ENCODE assay signal across 31 cellular contexts in the genomic region with DNA sequence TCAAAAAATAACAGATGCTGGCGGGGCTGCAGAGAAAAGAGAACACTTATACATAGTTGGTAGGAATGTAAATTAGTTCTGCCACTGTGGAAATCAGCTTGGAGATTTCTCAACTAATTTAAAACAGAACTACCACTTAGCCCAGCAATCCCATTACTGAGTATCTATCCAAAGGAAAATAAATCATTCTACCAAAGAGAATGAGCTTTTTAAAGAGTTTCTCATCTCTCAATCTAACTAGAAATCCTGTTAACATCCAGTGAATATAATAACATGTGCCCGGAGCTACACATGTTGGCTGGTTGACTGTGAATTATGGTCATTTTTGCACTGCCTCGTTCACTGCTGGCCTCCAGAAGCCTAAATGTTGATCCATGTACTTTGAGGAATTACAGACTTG. TPM values are rescaled to one million over a fixed set of nuclear protein-coding genes. Genes with fewer than 3 reads are reported as not detected.
"Had no signal": no experiment of that assay in that cellular context is flagged by ENCODE, and none has a peak within 500 bp of the region (broad histone marks: within the 10 kb centered on the region; RNA-seq: fewer than 3 reads in every experiment).

No MANE protein-coding gene starts in this region.

- H3K4me3 ChIP-seq: SJCRH30 had no signal

- H3K27ac ChIP-seq: KMS-11, SJCRH30, WERI-Rb-1 had no signal

- H3K36me3 ChIP-seq: SJCRH30, WERI-Rb-1 had no signal

- ATAC-seq: activated CD8-positive, alpha-beta memory T cell treated with anti-CD3 and anti-CD28 coated beads, Interleukin-2, amount 10 ng/mL, durations not matched to agents 7 days and 5 days; activated naive CD8-positive, alpha-beta T cell treated with anti-CD3 and anti-CD28 coated beads, Interleukin-2, amount 50 U/mL, for 24 hours; Panc1 had no signal

- H3K4me2 ChIP-seq: KMS-11 had no signal

- H3K9me3 ChIP-seq: SJCRH30 had no signal

- H3K9ac ChIP-seq: KMS-11 had no signal

- H3K27me3 ChIP-seq: SJCRH30 had no signal

- DNase-seq: activated CD4-positive, alpha-beta memory T cell treated with anti-CD3 and anti-CD28 coated beads, Interleukin-2, amount 10 ng/mL, durations not matched to agents 7 days and 5 days; activated CD4-positive, alpha-beta T cell treated with anti-CD3 and anti-CD28 coated beads for 1 hour; activated CD4-positive, alpha-beta T cell treated with anti-CD3 and anti-CD28 coated beads for 48 hours; activated CD4-positive, CD25-positive, alpha-beta regulatory T cell; activated CD8-positive, alpha-beta memory T cell treated with anti-CD3 and anti-CD28 coated beads for 24 hours; activated CD8-positive, alpha-beta memory T cell treated with anti-CD3 and anti-CD28 coated beads, Interleukin-2, amount 10 ng/mL, durations not matched to agents 7 days and 5 days; activated CD8-positive, alpha-beta memory T cell treated with anti-CD3 and anti-CD28 coated beads, Interleukin-2, amount 50 U/mL, for 48 hours; activated effector memory CD4-positive, alpha-beta T cell treated with Interleukin-2 at 50 U/mL for 16 hours; activated naive CD4-positive, alpha-beta T cell treated with anti-CD3 and anti-CD28 coated beads, Interleukin-2, amount 10 ng/mL, durations not matched to agents 7 days and 5 days; activated naive CD8-positive, alpha-beta T cell treated with anti-CD3 and anti-CD28 coated beads, Interleukin-2, amount 50 U/mL, for 24 hours; activated T-cell treated with anti-CD3 and anti-CD28 coated beads, Interleukin-2, amount 50 U/mL, for 48 hours; anterior cingulate cortex; caudate nucleus; MM.1S; MV-4-11; NCI-H1092; NCI-H1436 treated with DMSO at 0.1 percent for 48 hours; NCI-H1694 treated with DMSO at 0.1 percent for 48 hours; NCI-H2029; NCI-H345; NCI-H524 treated with DMSO at 0.1 percent for 48 hours; SHP77; SJCRH30; T1000; WERI-Rb-1 had no signal

- H3K4me1 ChIP-seq: SJCRH30 had no signal

RNA-seq across cellular contexts. Expression of gene GNG11, which starts 43.3 kb away (rescaled TPM):
- total RNA-seq: activated CD4-positive, alpha-beta memory T cell treated with anti-CD3 and anti-CD28 coated beads, Interleukin-2, amount 10 ng/mL, durations not matched to agents 7 days and 5 days; activated CD8-positive, alpha-beta memory T cell treated with anti-CD3 and anti-CD28 coated beads, Interleukin-2, amount 10 ng/mL, durations not matched to agents 7 days and 5 days; T-helper 1 cell treated with Interleukin-12 subunit alpha and Interleukin-12 subunit beta and Interleukin-4 antibody, amounts not matched to agents 30 ng/mL and 1 ng/mL, for 36 hours; T-helper 2 cell treated with Interferon-gamma antibody and Interleukin-4, amounts not matched to agents 100 ng/mL and 5 ng/mL, for 36 hours had no signal

RNA-seq across cellular contexts. Expression of gene GNGT1, which starts 58.4 kb away (rescaled TPM):
- total RNA-seq: activated CD4-positive, alpha-beta memory T cell treated with anti-CD3 and anti-CD28 coated beads, Interleukin-2, amount 10 ng/mL, durations not matched to agents 7 days and 5 days; activated CD8-positive, alpha-beta memory T cell treated with anti-CD3 and anti-CD28 coated beads, Interleukin-2, amount 10 ng/mL, durations not matched to agents 7 days and 5 days; bronchial epithelial cell; LHCN-M2; T-helper 1 cell treated with Interleukin-12 subunit alpha and Interleukin-12 subunit beta and Interleukin-4 antibody, amounts not matched to agents 30 ng/mL and 1 ng/mL, for 36 hours; T-helper 2 cell treated with Interferon-gamma antibody and Interleukin-4, amounts not matched to agents 100 ng/mL and 5 ng/mL, for 36 hours had no signal
